13 cellular contexts compared by ENCODE assay signal in genomic region chr7:22732556-22733126, GRCh38. TPM values are rescaled to one million over a fixed set of nuclear protein-coding genes. Genes with fewer than 3 reads are reported as not detected.
DNase-seq lines count a peak whose midpoint lies in the region; FAIRE-seq and TF ChIP-seq lines count a peak whose summit lies in the region.
"Had no signal": no experiment of that assay in that cellular context is flagged by ENCODE, and none has a peak within 500 bp of the region (broad histone marks: within the 10 kb centered on the region; RNA-seq: fewer than 3 reads in every experiment).

No MANE protein-coding gene starts in this region.

- H2AFZ ChIP-seq in OCI-LY7 (ENCODE audit: low read length), result no peak overlapping the region

- peaks cover 3 to 4% of the 10 kb centered on the region in 2 donors for H3K4me1 Mint-ChIP-seq in immature natural killer cell

- intact Hi-C loops in left ventricle myocardium inferior (cut with micrococcal nuclease) (no loop called here), OCI-LY7 (cut with micrococcal nuclease; ENCODE audit: unreplicated experiment) (no loop called here), esophagus muscularis mucosa (cut with DNase I) (no loop called here)

- H3K4me3 ChIP-seq in left ventricle myocardium inferior, result no peak overlapping the region
- H3K4me3 ChIP-seq in right atrium auricular region, result no peak overlapping the region
- no peak overlapping the region for H3K4me3 ChIP-seq in OCI-LY7 (ENCODE audit: low read depth, low read length, poor library complexity, severe bottlenecking)
- no peak overlapping the region for H3K4me3 ChIP-seq in esophagus muscularis mucosa
- H3K4me3 ChIP-seq: lung, tibial nerve had no signal

- H4K20me1 ChIP-seq in OCI-LY7 (ENCODE audit: insufficient read depth, low read length), result no peaks in the 10 kb centered on the region

- CTCF ChIA-PET in OCI-LY7 (lab: Charles Lee; ENCODE audit: unreplicated experiment), result no interaction called here

- no TSS peak for BruUV-seq in OCI-LY7 (replicated peaks; lab: Mats Ljungman, UMichigan)

- H3K27ac ChIP-seq in left ventricle myocardium inferior (replicated peaks) (no peak overlapping the region), right atrium auricular region (no peak overlapping the region), OCI-LY7 (ENCODE audit: low read depth, low read length, poor library complexity, severe bottlenecking) (no peak overlapping the region), esophagus muscularis mucosa (replicated peaks in 1 of 4) (no peak overlapping the region)
- H3K27ac ChIP-seq: tibial nerve had no signal

- WGBS in esophagus muscularis mucosa, result 65% methylated on average over 4 of the region's 4 CpGs

- DNase-seq in left ventricle myocardium inferior (no peak), right atrium auricular region (ENCODE audit: low spot score) (no peak), OCI-LY7 (ENCODE audit: low spot score) (peak; percentile 12), esophagus muscularis mucosa (ENCODE audit: extremely low spot score) (no peak), urothelium cell line (ENCODE audit: low spot score) (peak; percentile 16), immature natural killer cell (no peak), NCI-H526 treated with DMSO at 0.1 percent for 48 hours (lab: John Stamatoyannopoulos, UW) (no peak), globus pallidus (ENCODE audit: low spot score) (no peak)
- DNase-seq: effector CD4-positive, alpha-beta T cell; OCI-M1; stimulated activated CD4-positive, alpha-beta T cell treated with anti-CD3 and anti-CD28 coated beads, Interleukin-1b, Interleukin-23, amount 100 ng/mL, for 48 hours had no signal

- peaks cover 7% of the 10 kb centered on the region for H3K4me1 ChIP-seq in left ventricle myocardium inferior
- H3K4me1 ChIP-seq in right atrium auricular region, result peaks cover 0 to 5% of the 10 kb centered on the region in 2 donors
- H3K4me1 ChIP-seq in OCI-LY7 (ENCODE audit: insufficient read depth, low read length, poor library complexity, severe bottlenecking), result no peaks in the 10 kb centered on the region
- H3K4me1 ChIP-seq in esophagus muscularis mucosa, result peaks cover 6 to 24% (median 22%) of the 10 kb centered on the region in 4 donors

- H3K4me3 Mint-ChIP-seq in immature natural killer cell, result no peak overlapping the region

- TF ChIP-seq CTCF in left ventricle myocardium inferior (IDR thresholded peaks at IDR 0.05; ENCODE audit: borderline replicate concordance), result peak; percentile 33
- TF ChIP-seq CTCF in right atrium auricular region (IDR thresholded peaks at IDR 0.05), result peak in 1 of 2 donors; percentile 52
- TF ChIP-seq CTCF in OCI-LY7 (conservative IDR thresholded peaks at IDR 0.05; ENCODE audit: low read length), result peak; percentile 62
- peak; percentile 27 to 28 (median 27) for TF ChIP-seq CTCF in esophagus muscularis mucosa (IDR thresholded peaks at IDR 0.05)

- POLR2A ChIA-PET in OCI-LY7 (lab: Charles Lee), result interaction anchor here (0.6 kb wide), 1 partner anchor 400 kb away, joined by 4 read pairs; no protein-coding TSS in a partner anchor

- H3K27ac Mint-ChIP-seq in immature natural killer cell, result no peak overlapping the region

- H3K79me2 ChIP-seq in OCI-LY7 (ENCODE audit: insufficient read depth, low read depth, low read length), result no peaks in the 10 kb centered on the region

- no peaks in the 10 kb centered on the region for H3K36me3 Mint-ChIP-seq in immature natural killer cell

- no peak for FAIRE-seq in urothelium cell line (lab: Jason Lieb, UNC)

- no peak overlapping the region for H3K4me2 ChIP-seq in OCI-LY7 (ENCODE audit: low read length)

- TF ChIP-seq EP300 in esophagus muscularis mucosa (IDR thresholded peaks at IDR 0.05), result no peak

- H3K27me3 ChIP-seq in left ventricle myocardium inferior (ENCODE audit: low read depth) (no peaks in the 10 kb centered on the region), right atrium auricular region (no peaks in the 10 kb centered on the region), esophagus muscularis mucosa (no peaks in the 10 kb centered on the region)
- H3K27me3 ChIP-seq: tibial nerve had no signal

- no peaks in the 10 kb centered on the region for H3K9me2 ChIP-seq in OCI-LY7 (ENCODE audit: insufficient read depth, low read length)

- no peak for TF ChIP-seq POLR2A in esophagus muscularis mucosa (IDR thresholded peaks at IDR 0.05; ENCODE audit: low read depth)

- H3K36me3 ChIP-seq in left ventricle myocardium inferior, result no peaks in the 10 kb centered on the region
- no peaks in the 10 kb centered on the region for H3K36me3 ChIP-seq in right atrium auricular region
- H3K36me3 ChIP-seq in OCI-LY7 (ENCODE audit: insufficient read depth, low read length), result no peaks in the 10 kb centered on the region
- no peaks in the 10 kb centered on the region for H3K36me3 ChIP-seq in esophagus muscularis mucosa
- H3K36me3 ChIP-seq: tibial nerve had no signal

- H3K9me3 Mint-ChIP-seq in immature natural killer cell, result peaks cover 0 to 7% (median 0%) of the 10 kb centered on the region in 6 donors

- H3K9me3 ChIP-seq in left ventricle myocardium inferior (replicated peaks) (peaks cover 14% of the 10 kb centered on the region), right atrium auricular region (peaks cover 0 to 8% of the 10 kb centered on the region in 2 donors), OCI-LY7 (ENCODE audit: low read length) (no peaks in the 10 kb centered on the region), esophagus muscularis mucosa (peaks cover 0 to 10% (median 0%) of the 10 kb centered on the region in 4 donors)

- H3K27me3 Mint-ChIP-seq in immature natural killer cell (ENCODE audit: low read depth in 3 of 3), result peaks cover 0 to 12% (median 2%) of the 10 kb centered on the region in 3 donors

RNA-seq across cellular contexts. Expression of gene IL6, which starts 5.6 kb away (rescaled TPM):
- total RNA-seq in left ventricle myocardium inferior, result 0.69 TPM
- total RNA-seq in right atrium auricular region, result 10 to 100 TPM in 1 of 2 donors, 1 to 10 TPM in 1; 3.6 to 19.8 TPM
- total RNA-seq in OCI-LY7 (2014; rRNA removed; shearing (Covaris generic)), result not detected in 2 replicates
- total RNA-seq in OCI-LY7 (2022), result not detected in 2 replicates
- total RNA-seq in esophagus muscularis mucosa, result 10 to 100 TPM in 1 of 4 donors, 1 to 10 TPM in 2, under 1 TPM in 1; 0.83 to 51.4 (median 3.4) TPM
- polyA plus RNA-seq in immature natural killer cell, result not detected

Comparison
In these comparisons a context has a peak if more than half of its experiments do, and no peak if none do; other contexts are left out.
1. DNase-seq: peak in OCI-LY7 (single experiment) and urothelium cell line (single experiment); none in left ventricle myocardium inferior (single experiment), right atrium auricular region (single experiment), esophagus muscularis mucosa (single experiment), immature natural killer cell (0 of 3), NCI-H526 treated with DMSO at 0.1 percent for 48 hours (single experiment) and globus pallidus (single experiment).